Comparison of ENCODE assay signal across 25 cellular contexts in genomic region chr11:105786766-105787165, GRCh38.
"Had no signal": no experiment of that assay in that cellular context is flagged by ENCODE, and none has a peak within 500 bp of the region (broad histone marks: within the 10 kb centered on the region; RNA-seq: fewer than 3 reads in every experiment).

No MANE protein-coding gene starts in this region.

- H3K36me3 Mint-ChIP-seq: activated CD4-positive, alpha-beta memory T cell treated with anti-CD3 and anti-CD28 coated beads for 36 hours; activated naive CD8-positive, alpha-beta T cell treated with anti-CD3 and anti-CD28 coated beads, Interleukin-2, amount 10 ng/mL, durations not matched to agents 7 days and 5 days; stimulated activated memory B cell treated with anti-CD40 and anti-IgM and Interleukin-4, amounts not matched to agents 10 μg/mL and 1 μg/mL and 100 μg/mL, for 72 hours had no signal

- H3K27ac ChIP-seq: colonic mucosa, esophagus squamous epithelium, gastrocnemius medialis, testis, vagina had no signal

- H3K9me3 Mint-ChIP-seq: activated B cell treated with CpG ODN at 0.5 μM for 24 hours; activated CD4-positive, alpha-beta memory T cell treated with anti-CD3 and anti-CD28 coated beads for 36 hours; activated naive CD8-positive, alpha-beta T cell treated with anti-CD3 and anti-CD28 coated beads, Interleukin-2, amount 10 ng/mL, durations not matched to agents 7 days and 5 days; activated T-cell treated with anti-CD3 and anti-CD28 coated beads, Interleukin-2, amount 50 U/mL, for 72 hours; nephron progenitor cell; stimulated activated memory B cell treated with anti-CD40 and anti-IgM and Interleukin-4, amounts not matched to agents 10 μg/mL and 1 μg/mL and 100 μg/mL, for 72 hours had no signal

- H3K4me3 Mint-ChIP-seq: activated B cell treated with CpG ODN at 0.5 μM for 24 hours; activated CD4-positive, alpha-beta memory T cell treated with anti-CD3 and anti-CD28 coated beads for 36 hours; activated naive CD4-positive, alpha-beta T cell treated with anti-CD3 and anti-CD28 coated beads for 36 hours; activated naive CD8-positive, alpha-beta T cell treated with anti-CD3 and anti-CD28 coated beads, Interleukin-2, amount 10 ng/mL, durations not matched to agents 7 days and 5 days; activated T-cell treated with anti-CD3 and anti-CD28 coated beads, Interleukin-2, amount 50 U/mL, for 72 hours; nephron progenitor cell; stimulated activated memory B cell treated with anti-CD40 and anti-IgM and Interleukin-4, amounts not matched to agents 10 μg/mL and 1 μg/mL and 100 μg/mL, for 72 hours had no signal

- H3K9me3 ChIP-seq: colonic mucosa, esophagus squamous epithelium, gastrocnemius medialis, mucosa of descending colon, testis, vagina had no signal

- H3K4me1 ChIP-seq: colonic mucosa, esophagus squamous epithelium, gastrocnemius medialis, testis, vagina had no signal

- DNase-seq: activated B cell treated with CpG ODN at 0.5 μM for 24 hours; activated CD4-positive, alpha-beta memory T cell treated with anti-CD3 and anti-CD28 coated beads for 36 hours; activated CD4-positive, alpha-beta T cell treated with anti-CD3 and anti-CD28 coated beads for 48 hours; activated effector memory CD4-positive, alpha-beta T cell treated with Interleukin-2 at 50 U/mL for 16 hours; activated naive CD4-positive, alpha-beta T cell treated with anti-CD3 and anti-CD28 coated beads for 36 hours; activated naive CD8-positive, alpha-beta T cell treated with anti-CD3 and anti-CD28 coated beads, Interleukin-2, amount 10 ng/mL, durations not matched to agents 7 days and 5 days; activated T-cell treated with anti-CD3 and anti-CD28 coated beads, Interleukin-2, amount 50 U/mL, for 72 hours; amniotic stem cell; colonic mucosa; dorsolateral prefrontal cortex; esophagus squamous epithelium; gastrocnemius medialis; head of caudate nucleus; hypothalamus; left colon; mesenchymal stem cell; mucosa of descending colon; nephron progenitor cell; occipital lobe; small intestine; testis; trophoblast cell had no signal

- ATAC-seq: activated T-cell treated with anti-CD3 and anti-CD28 coated beads, Interleukin-2, amount 50 U/mL, for 72 hours; gastrocnemius medialis; left colon; mucosa of descending colon; sciatic nerve; stimulated activated memory B cell treated with anti-CD40 and anti-IgM and Interleukin-4, amounts not matched to agents 10 μg/mL and 1 μg/mL and 100 μg/mL, for 72 hours had no signal

- H3K4me1 Mint-ChIP-seq: activated B cell treated with CpG ODN at 0.5 μM for 24 hours; activated naive CD8-positive, alpha-beta T cell treated with anti-CD3 and anti-CD28 coated beads, Interleukin-2, amount 10 ng/mL, durations not matched to agents 7 days and 5 days; nephron progenitor cell; stimulated activated memory B cell treated with anti-CD40 and anti-IgM and Interleukin-4, amounts not matched to agents 10 μg/mL and 1 μg/mL and 100 μg/mL, for 72 hours had no signal

- H3K27ac Mint-ChIP-seq: activated B cell treated with CpG ODN at 0.5 μM for 24 hours; activated CD4-positive, alpha-beta memory T cell treated with anti-CD3 and anti-CD28 coated beads for 36 hours; activated naive CD4-positive, alpha-beta T cell treated with anti-CD3 and anti-CD28 coated beads for 36 hours; activated naive CD8-positive, alpha-beta T cell treated with anti-CD3 and anti-CD28 coated beads, Interleukin-2, amount 10 ng/mL, durations not matched to agents 7 days and 5 days; activated T-cell treated with anti-CD3 and anti-CD28 coated beads, Interleukin-2, amount 50 U/mL, for 72 hours; nephron progenitor cell; stimulated activated memory B cell treated with anti-CD40 and anti-IgM and Interleukin-4, amounts not matched to agents 10 μg/mL and 1 μg/mL and 100 μg/mL, for 72 hours had no signal

- H3K36me3 ChIP-seq: colonic mucosa, esophagus squamous epithelium, gastrocnemius medialis, vagina had no signal

- H3K27me3 ChIP-seq: colonic mucosa, dorsolateral prefrontal cortex, esophagus squamous epithelium, gastrocnemius medialis, testis, vagina had no signal

- H3K4me3 ChIP-seq: colonic mucosa, esophagus squamous epithelium, gastrocnemius medialis, mucosa of descending colon, testis, vagina had no signal

- H3K27me3 Mint-ChIP-seq: activated B cell treated with CpG ODN at 0.5 μM for 24 hours; activated CD4-positive, alpha-beta memory T cell treated with anti-CD3 and anti-CD28 coated beads for 36 hours; activated naive CD8-positive, alpha-beta T cell treated with anti-CD3 and anti-CD28 coated beads, Interleukin-2, amount 10 ng/mL, durations not matched to agents 7 days and 5 days; stimulated activated memory B cell treated with anti-CD40 and anti-IgM and Interleukin-4, amounts not matched to agents 10 μg/mL and 1 μg/mL and 100 μg/mL, for 72 hours had no signal
